Comparison of ENCODE assay signal across 18 cellular contexts in genomic region chr4:184961693-184962092, GRCh38. TPM values are rescaled to one million over a fixed set of nuclear protein-coding genes. Genes with fewer than 3 reads are reported as not detected.
DNase-seq lines count a peak whose midpoint lies in the region; ATAC-seq, FAIRE-seq and TF ChIP-seq lines count a peak whose summit lies in the region.
"Had no signal": no experiment of that assay in that cellular context is flagged by ENCODE, and none has a peak within 500 bp of the region (broad histone marks: within the 10 kb centered on the region; RNA-seq: fewer than 3 reads in every experiment).

No MANE protein-coding gene starts in this region.

- TF ChIP-seq CTCF in A549 (IDR thresholded peaks at IDR 0.05) (no peak), osteoblast (IDR thresholded peaks at IDR 0.05; ENCODE audit: extremely low read depth, low read depth, low read length) (no peak)

- no peaks in the 10 kb centered on the region for H3K4me1 ChIP-seq in A549
- no peaks in the 10 kb centered on the region for H3K4me1 ChIP-seq in osteoblast (ENCODE audit: insufficient read depth, low read length)
- H3K4me1 ChIP-seq: left lung, prostate gland had no signal

- no peaks in the 10 kb centered on the region for H3K79me2 ChIP-seq in osteoblast (ENCODE audit: insufficient read depth, low read length)

- H3K36me3 Mint-ChIP-seq in activated CD4-positive, alpha-beta memory T cell treated with anti-CD3 and anti-CD28 coated beads for 36 hours: peaks cover 4% of the 10 kb centered on the region
- H3K36me3 Mint-ChIP-seq in activated CD4-positive, alpha-beta memory T cell treated with anti-CD3 and anti-CD28 coated beads, Interleukin-2, amount 10 ng/mL, durations not matched to agents 7 days and 5 days (ENCODE audit: low read depth): peaks cover 4% of the 10 kb centered on the region

- H3K9me3 ChIP-seq in A549 (no peaks in the 10 kb centered on the region), osteoblast (ENCODE audit: low read depth, low read length) (no peaks in the 10 kb centered on the region)
- H3K9me3 ChIP-seq: left lung, prostate gland had no signal

- H4K20me1 ChIP-seq in osteoblast (ENCODE audit: insufficient read depth, low read length): no peaks in the 10 kb centered on the region

- no peak overlapping the region for H3K4me3 ChIP-seq in A549
- H3K4me3 ChIP-seq in osteoblast (ENCODE audit: insufficient read depth, low read length): no peak overlapping the region
- H3K4me3 ChIP-seq: left lung, prostate gland had no signal

- POLR2A ChIA-PET in A549 (lab: Yijun Ruan, JAX): no interaction called here
- POLR2A ChIA-PET in activated CD4-positive, alpha-beta memory T cell treated with anti-CD3 and anti-CD28 coated beads for 36 hours (lab: Charles Lee): no interaction called here
- POLR2A ChIA-PET in activated CD4-positive, alpha-beta memory T cell treated with anti-CD3 and anti-CD28 coated beads, Interleukin-2, amount 10 ng/mL, durations not matched to agents 7 days and 5 days (lab: Charles Lee): no interaction called here

- intact Hi-C loops in activated CD4-positive, alpha-beta memory T cell treated with anti-CD3 and anti-CD28 coated beads for 36 hours (cut with micrococcal nuclease): no loop called here

- DNase-seq in A549 (ENCODE audit: low read depth in 1 of 2, low spot score in 1 of 2): no peak
- DNase-seq in H54 (ENCODE audit: insufficient read length, low spot score): peak; percentile 19
- DNase-seq in NCI-H69 (lab: John Stamatoyannopoulos, UW): peak; percentile 13
- DNase-seq in iPS-NIHi11 (ENCODE audit: low spot score): peak; percentile 70
- no peak for DNase-seq in activated CD4-positive, alpha-beta memory T cell treated with anti-CD3 and anti-CD28 coated beads for 36 hours
- no peak for DNase-seq in activated CD4-positive, alpha-beta memory T cell treated with anti-CD3 and anti-CD28 coated beads, Interleukin-2, amount 10 ng/mL, durations not matched to agents 7 days and 5 days
- no peak for DNase-seq in EL
- no peak for DNase-seq in osteoblast (ENCODE audit: insufficient read length, low spot score, missing footprints)
- DNase-seq: activated CD4-positive, alpha-beta T cell treated with anti-CD3 and anti-CD28 coated beads, Interleukin-2, amount 50 U/mL, for 48 hours; effector memory CD4-positive, alpha-beta T cell; hypothalamus; NCI-H146; SHP77 treated with DMSO at 0.1 percent for 48 hours; stimulated activated naive CD8-positive, alpha-beta T cell treated with anti-CD3 and anti-CD28 coated beads, Interleukin-15, amount 100 ng/mL, for 72 hours had no signal

- CTCF ChIA-PET in A549 (lab: Yijun Ruan, JAX): no interaction called here
- CTCF ChIA-PET in activated CD4-positive, alpha-beta memory T cell treated with anti-CD3 and anti-CD28 coated beads for 36 hours (lab: Charles Lee): interaction anchor here (1.5 kb wide), 1 partner anchor 13 kb away, joined by 3 read pairs; no protein-coding TSS in a partner anchor
- CTCF ChIA-PET in activated CD4-positive, alpha-beta memory T cell treated with anti-CD3 and anti-CD28 coated beads, Interleukin-2, amount 10 ng/mL, durations not matched to agents 7 days and 5 days (lab: Charles Lee): no interaction called here

- TF ChIP-seq EP300 in A549 (IDR thresholded peaks at IDR 0.05): no peak

- WGBS in A549 (ENCODE audit: missing lambda C conversion rate): 36% methylated on average over 8 of the region's 8 CpGs

- FAIRE-seq in A549 (lab: Jason Lieb, UNC) (no peak), H54 (lab: Jason Lieb, UNC) (no peak)

- no peak overlapping the region for H3K27ac Mint-ChIP-seq in activated CD4-positive, alpha-beta memory T cell treated with anti-CD3 and anti-CD28 coated beads for 36 hours
- no peak overlapping the region for H3K27ac Mint-ChIP-seq in activated CD4-positive, alpha-beta memory T cell treated with anti-CD3 and anti-CD28 coated beads, Interleukin-2, amount 10 ng/mL, durations not matched to agents 7 days and 5 days
- H3K27ac Mint-ChIP-seq: stimulated activated naive CD8-positive, alpha-beta T cell treated with anti-CD3 and anti-CD28 coated beads, Interleukin-15, amount 100 ng/mL, for 72 hours had no signal

- H3K27me3 Mint-ChIP-seq in activated CD4-positive, alpha-beta memory T cell treated with anti-CD3 and anti-CD28 coated beads for 36 hours: peaks cover 3% of the 10 kb centered on the region
- H3K27me3 Mint-ChIP-seq in activated CD4-positive, alpha-beta memory T cell treated with anti-CD3 and anti-CD28 coated beads, Interleukin-2, amount 10 ng/mL, durations not matched to agents 7 days and 5 days: peaks cover 16% of the 10 kb centered on the region

- H3K9me3 Mint-ChIP-seq in activated CD4-positive, alpha-beta memory T cell treated with anti-CD3 and anti-CD28 coated beads for 36 hours: peaks cover 4% of the 10 kb centered on the region
- H3K9me3 Mint-ChIP-seq in activated CD4-positive, alpha-beta memory T cell treated with anti-CD3 and anti-CD28 coated beads, Interleukin-2, amount 10 ng/mL, durations not matched to agents 7 days and 5 days: peaks cover 3% of the 10 kb centered on the region

- H3K27me3 ChIP-seq in osteoblast (ENCODE audit: insufficient read depth, low read length): peaks cover 3% of the 10 kb centered on the region
- H3K27me3 ChIP-seq: left lung had no signal

- H3K4me3 Mint-ChIP-seq in activated CD4-positive, alpha-beta memory T cell treated with anti-CD3 and anti-CD28 coated beads for 36 hours: no peak overlapping the region
- H3K4me3 Mint-ChIP-seq in activated CD4-positive, alpha-beta memory T cell treated with anti-CD3 and anti-CD28 coated beads, Interleukin-2, amount 10 ng/mL, durations not matched to agents 7 days and 5 days: no peak overlapping the region
- H3K4me3 Mint-ChIP-seq: stimulated activated naive CD8-positive, alpha-beta T cell treated with anti-CD3 and anti-CD28 coated beads, Interleukin-15, amount 100 ng/mL, for 72 hours had no signal

- H2AFZ ChIP-seq in osteoblast (ENCODE audit: low read length): no peak overlapping the region

- TF ChIP-seq POLR2A in A549 (IDR thresholded peaks at IDR 0.05; ENCODE audit: low read length) (no peak), H54 (IDR thresholded peaks at IDR 0.05; ENCODE audit: low read depth, low read length) (no peak)

- H3K4me1 Mint-ChIP-seq in activated CD4-positive, alpha-beta memory T cell treated with anti-CD3 and anti-CD28 coated beads for 36 hours (ENCODE audit: low read depth): peaks cover 4% of the 10 kb centered on the region
- peaks cover 2% of the 10 kb centered on the region for H3K4me1 Mint-ChIP-seq in activated CD4-positive, alpha-beta memory T cell treated with anti-CD3 and anti-CD28 coated beads, Interleukin-2, amount 10 ng/mL, durations not matched to agents 7 days and 5 days

- H3K27ac ChIP-seq in A549: no peak overlapping the region
- no peak overlapping the region for H3K27ac ChIP-seq in osteoblast (ENCODE audit: low read depth, low read length)
- H3K27ac ChIP-seq: left lung, prostate gland had no signal

- peak; percentile 47 to 78; a peak in 4 of 6 replicates for ATAC-seq in A549
- ATAC-seq: left lung; stimulated activated naive CD8-positive, alpha-beta T cell treated with anti-CD3 and anti-CD28 coated beads, Interleukin-15, amount 100 ng/mL, for 72 hours had no signal

- H3K36me3 ChIP-seq in osteoblast (ENCODE audit: insufficient read depth, low read length): no peaks in the 10 kb centered on the region
- H3K36me3 ChIP-seq: left lung, prostate gland had no signal

- TF ChIP-seq RAD21 in A549 (conservative IDR thresholded peaks at IDR 0.05 in 1 of 2, IDR thresholded peaks at IDR 0.05 in 1 of 2): no peak

- H3K4me2 ChIP-seq in A549 (no peak overlapping the region), osteoblast (ENCODE audit: insufficient read depth, low read length) (no peak overlapping the region)

TF ChIP-seq in A549, 52 proteins besides CTCF, POLR2A, EP300 and RAD21 (continues in another document):
- TF ChIP-seq KDM1A (IDR thresholded peaks at IDR 0.05; ENCODE audit: low read depth): no peak
- no peak for TF ChIP-seq NFE2L2 (conservative IDR thresholded peaks at IDR 0.05; ENCODE audit: low read length)
- no peak for TF ChIP-seq ELK1 (IDR thresholded peaks at IDR 0.05; ENCODE audit: low read depth, low read length)
- TF ChIP-seq HOXB5 (CRISPR knock-in tag; IDR thresholded peaks at IDR 0.05): no peak
- no peak for TF ChIP-seq JUN (IDR thresholded peaks at IDR 0.05)
- TF ChIP-seq MAFK (IDR thresholded peaks at IDR 0.05; ENCODE audit: partially characterized antibody): no peak
- TF ChIP-seq HOXA7 (CRISPR knock-in tag; IDR thresholded peaks at IDR 0.05): no peak
- TF ChIP-seq KDM5A (IDR thresholded peaks at IDR 0.05): no peak
- TF ChIP-seq MAX (IDR thresholded peaks at IDR 0.05): no peak
- TF ChIP-seq JUNB (IDR thresholded peaks at IDR 0.05): no peak
- TF ChIP-seq TFCP2L1 (CRISPR knock-in tag; IDR thresholded peaks at IDR 0.05): no peak
- no peak for TF ChIP-seq RFX5 (IDR thresholded peaks at IDR 0.05)

RNA-seq across cellular contexts. Expression of gene HELT, which starts 56.6 kb away (rescaled TPM):
- polyA plus RNA-seq in A549 (2011; rRNA removed) (not detected in 2 replicates), A549 (2017; fragmentation: RNase III; extraction: RNeasy Plus Mini Kit Qiagen cat#74134 plus additional on column Dnase treatment) (not detected in 3 replicates)
- not detected in 2 replicates for polyA plus RNA-seq in A549 (2012; cell fraction: cytosol; rRNA removed)
- not detected in 2 replicates for polyA plus RNA-seq in A549 (2012; cell fraction: nucleus; rRNA removed)
- not detected in 2 replicates for polyA minus RNA-seq in A549 (2011; rRNA and poly(A)+ RNA removed)
- not detected for total RNA-seq in activated CD4-positive, alpha-beta memory T cell treated with anti-CD3 and anti-CD28 coated beads for 36 hours
- not detected for total RNA-seq in activated CD4-positive, alpha-beta memory T cell treated with anti-CD3 and anti-CD28 coated beads, Interleukin-2, amount 10 ng/mL, durations not matched to agents 7 days and 5 days
- not detected in 2 replicates for total RNA-seq in osteoblast
- total RNA-seq: cardiac septum, prostate gland had no signal
- polyA plus RNA-seq: adipose tissue had no signal

Comparison
In these comparisons a context has a peak if more than half of its experiments do, and no peak if none do; other contexts are left out.
1. DNase-seq: peak in H54 (single experiment), NCI-H69 (single experiment) and iPS-NIHi11 (single experiment); none in A549 (0 of 2), activated CD4-positive, alpha-beta memory T cell treated with anti-CD3 and anti-CD28 coated beads for 36 hours (single experiment), activated CD4-positive, alpha-beta memory T cell treated with anti-CD3 and anti-CD28 coated beads, Interleukin-2, amount 10 ng/mL, durations not matched to agents 7 days and 5 days (single experiment), EL (single experiment) and osteoblast (single experiment).